1 cellular context compared by ENCODE assay signal in the genomic region with DNA sequence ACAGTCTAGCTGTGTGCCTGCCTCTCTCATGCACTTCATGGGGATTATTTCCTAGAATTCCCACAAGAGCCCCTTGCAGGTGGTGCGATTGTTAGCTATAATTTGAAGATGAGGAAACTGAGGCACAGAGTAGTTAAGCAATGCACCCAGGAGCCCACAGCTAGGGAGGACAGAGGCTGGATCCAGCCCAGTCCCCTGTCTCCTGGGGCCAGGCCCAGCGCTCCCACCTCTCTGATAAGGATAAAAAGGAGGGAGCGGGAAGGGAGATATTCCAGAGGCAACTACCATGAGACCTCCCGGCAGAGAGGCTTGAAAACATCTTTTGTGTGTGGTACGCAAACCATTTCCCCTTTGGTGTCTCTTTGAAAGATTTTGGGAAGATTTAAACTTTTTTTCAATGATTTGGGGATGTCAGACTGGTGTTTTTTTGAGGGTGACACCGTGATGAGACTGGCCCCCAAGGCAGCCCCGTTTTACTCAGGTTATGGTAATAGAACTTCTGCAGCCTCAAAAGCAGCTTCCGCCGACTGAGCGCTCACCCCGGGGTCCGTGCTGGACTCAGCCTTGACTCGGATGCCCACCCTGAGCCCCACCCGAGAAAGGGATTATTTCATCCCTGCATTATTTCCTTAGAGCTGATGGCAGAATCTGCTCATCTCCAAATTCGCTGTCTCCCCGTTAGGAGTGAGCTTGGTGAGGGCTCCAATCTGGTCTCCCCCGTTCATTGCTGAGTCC.
TF ChIP-seq lines count a peak whose summit lies in the region.

No MANE protein-coding gene starts in this region.

TF ChIP-seq in HepG2, 621 proteins besides CTCF, POLR2A, EP300 and RAD21 (continued from another document):
- no peak for TF ChIP-seq TFDP1 (CRISPR knock-in tag; IDR thresholded peaks at IDR 0.05; ENCODE audit: borderline replicate concordance)
- no peak for TF ChIP-seq LRRFIP1 (CRISPR knock-in tag; conservative IDR thresholded peaks at IDR 0.05)
- TF ChIP-seq, protein P1, sequence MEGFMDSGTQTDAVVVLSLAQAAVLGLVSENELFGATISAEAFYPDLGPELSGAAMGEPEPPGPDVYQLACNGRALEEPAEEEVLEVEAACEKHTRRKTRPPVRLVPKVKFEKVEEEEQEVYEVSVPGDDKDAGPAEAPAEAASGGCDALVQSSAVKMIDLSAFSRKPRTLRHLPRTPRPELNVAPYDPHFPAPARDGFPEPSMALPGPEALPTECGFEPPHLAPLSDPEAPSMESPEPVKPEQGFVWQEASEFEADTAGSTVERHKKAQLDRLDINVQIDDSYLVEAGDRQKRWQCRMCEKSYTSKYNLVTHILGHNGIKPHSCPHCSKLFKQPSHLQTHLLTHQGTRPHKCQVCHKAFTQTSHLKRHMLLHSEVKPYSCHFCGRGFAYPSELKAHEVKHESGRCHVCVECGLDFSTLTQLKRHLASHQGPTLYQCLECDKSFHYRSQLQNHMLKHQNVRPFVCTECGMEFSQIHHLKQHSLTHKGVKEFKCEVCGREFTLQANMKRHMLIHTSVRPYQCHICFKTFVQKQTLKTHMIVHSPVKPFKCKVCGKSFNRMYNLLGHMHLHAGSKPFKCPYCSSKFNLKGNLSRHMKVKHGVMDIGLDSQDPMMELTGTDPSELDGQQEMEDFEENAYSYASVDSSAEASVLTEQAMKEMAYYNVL (CRISPR knock-in tag; IDR thresholded peaks at IDR 0.05; ENCODE audit: borderline replicate concordance) = no peak
- no peak for TF ChIP-seq ISX (CRISPR knock-in tag; conservative IDR thresholded peaks at IDR 0.05)
